1 cellular context compared by ENCODE assay signal in the genomic region with DNA sequence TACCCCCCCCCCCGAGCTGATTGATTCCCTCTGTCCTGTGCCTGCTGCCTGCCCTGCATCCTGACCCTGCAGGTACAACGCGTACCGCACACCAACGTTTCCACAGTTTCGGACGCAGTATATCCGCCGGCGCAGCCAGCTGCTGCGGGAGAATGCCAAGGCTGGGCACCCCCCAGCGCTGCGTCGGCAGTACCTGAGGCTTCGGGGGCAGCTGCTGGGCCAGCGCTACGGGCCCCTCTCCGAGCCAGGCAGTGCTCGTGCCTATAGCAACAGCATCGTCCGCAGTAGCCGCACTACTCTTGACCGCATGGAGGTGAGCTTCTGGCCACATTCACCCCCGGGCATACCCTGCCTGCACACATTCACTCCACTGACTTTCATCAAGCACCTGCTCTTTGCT.
TF ChIP-seq lines count a peak whose summit lies in the region.

No MANE protein-coding gene starts in this region.

TF ChIP-seq in IMR-90, 13 proteins besides CTCF, POLR2A, EP300 and RAD21:
- TF ChIP-seq ELK1 (IDR thresholded peaks at IDR 0.05; ENCODE audit: borderline replicate concordance, low read depth, low read length): no peak
